12 cellular contexts compared by ENCODE assay signal in genomic region chr13:31930490-31930889, GRCh38.
DNase-seq lines count a peak whose midpoint lies in the region; ATAC-seq and TF ChIP-seq lines count a peak whose summit lies in the region.
"Had no signal": no experiment of that assay in that cellular context is flagged by ENCODE, and none has a peak within 500 bp of the region (broad histone marks: within the 10 kb centered on the region; RNA-seq: fewer than 3 reads in every experiment).

No MANE protein-coding gene starts in this region.

- intact Hi-C loops in Panc1 (cut with micrococcal nuclease; ENCODE audit: unreplicated experiment): no loop called here
- intact Hi-C loops in prostate gland (cut with DNase I): no loop called here

- H3K4me3 ChIP-seq in Panc1 (ENCODE audit: low read depth in 2 of 2, low read length in 2 of 2): no peak overlapping the region
- no peak overlapping the region for H3K4me3 ChIP-seq in prostate gland
- H3K4me3 ChIP-seq: upper lobe of right lung had no signal

- in situ Hi-C loops in Panc1 (cut with HindIII; ENCODE audit: low pct_unique_long_range_greater_than_20kb, low sequenced_read_pairs): no loop called here

- 92% methylated on average over 2 of the region's 2 CpGs for WGBS in prostate gland

- no peak for TF ChIP-seq POLR2A in prostate gland (IDR thresholded peaks at IDR 0.05)

- H3K36me3 ChIP-seq in Panc1 (ENCODE audit: control insufficient read depth, insufficient read depth, low read length): no peaks in the 10 kb centered on the region
- no peaks in the 10 kb centered on the region for H3K36me3 ChIP-seq in prostate gland
- H3K36me3 ChIP-seq: upper lobe of right lung had no signal

- H3K27ac ChIP-seq in Panc1 (ENCODE audit: low read length) (peak overlapping the region; percentile 20; the same call in 1 of the 2 replicates), prostate gland (no peak overlapping the region)
- H3K27ac ChIP-seq: upper lobe of right lung had no signal

- CTCF ChIA-PET in Panc1 (lab: Charles Lee): no interaction called here

- H3K9me3 ChIP-seq in Panc1 (ENCODE audit: control insufficient read depth, insufficient read depth, low read depth, low read length) (no peaks in the 10 kb centered on the region), prostate gland (no peaks in the 10 kb centered on the region)
- H3K9me3 ChIP-seq: upper lobe of right lung had no signal

- BruUV-seq in Panc1 (replicated peaks; lab: Mats Ljungman, UMichigan): no TSS peak

- H3K27me3 ChIP-seq in Panc1 (ENCODE audit: control insufficient read depth, insufficient read depth, low read length) (no peaks in the 10 kb centered on the region), prostate gland (replicated peaks; ENCODE audit: insufficient read depth) (no peaks in the 10 kb centered on the region)
- H3K27me3 ChIP-seq: upper lobe of right lung had no signal

- peaks cover 20% of the 10 kb centered on the region for H3K4me1 ChIP-seq in Panc1 (ENCODE audit: control insufficient read depth, insufficient read depth, low read length)
- no peaks in the 10 kb centered on the region for H3K4me1 ChIP-seq in prostate gland (replicated peaks)
- H3K4me1 ChIP-seq: upper lobe of right lung had no signal

- DNase-seq in Panc1 (ENCODE audit: low read depth, low spot score) (no peak), GOT3 (lab: John Stamatoyannopoulos, UW) (no peak), NCI-H1092 treated with DMSO at 0.1 percent for 48 hours (lab: John Stamatoyannopoulos, UW) (no peak), prostate gland (ENCODE audit: low spot score) (no peak), C1 segment of cervical spinal cord (lab: John Stamatoyannopoulos, UW) (no peak)
- DNase-seq: activated naive CD4-positive, alpha-beta T cell treated with anti-CD3 and anti-CD28 coated beads, Interleukin-2, amount 50 U/mL, for 16 hours; NCI-H748 treated with DMSO at 0.1 percent for 48 hours; upper lobe of right lung had no signal

- POLR2A ChIA-PET in Panc1 (lab: Charles Lee): no interaction called here

- ATAC-seq in GM19023 (IDR thresholded peaks at IDR 0.05; ENCODE audit: unreplicated experiment) (peak; percentile 41), GM21576 (IDR thresholded peaks at IDR 0.05; ENCODE audit: unreplicated experiment) (peak; percentile 34), HG03097 (IDR thresholded peaks at IDR 0.05; ENCODE audit: low FRiP score, unreplicated experiment) (peak; percentile 29), Panc1 (0 out of 2 replicates have a peak, but pooled peaks have one; percentile 23)
- ATAC-seq: SK-N-SH treated with all-trans-retinoic acid at 6 μM for 48 hours, upper lobe of right lung had no signal

- TF ChIP-seq CTCF in Panc1 (IDR thresholded peaks at IDR 0.05): no peak
- no peak for TF ChIP-seq CTCF in prostate gland (IDR thresholded peaks at IDR 0.05)
